ENCODE assay signal across 17 cellular contexts in the genomic region with DNA sequence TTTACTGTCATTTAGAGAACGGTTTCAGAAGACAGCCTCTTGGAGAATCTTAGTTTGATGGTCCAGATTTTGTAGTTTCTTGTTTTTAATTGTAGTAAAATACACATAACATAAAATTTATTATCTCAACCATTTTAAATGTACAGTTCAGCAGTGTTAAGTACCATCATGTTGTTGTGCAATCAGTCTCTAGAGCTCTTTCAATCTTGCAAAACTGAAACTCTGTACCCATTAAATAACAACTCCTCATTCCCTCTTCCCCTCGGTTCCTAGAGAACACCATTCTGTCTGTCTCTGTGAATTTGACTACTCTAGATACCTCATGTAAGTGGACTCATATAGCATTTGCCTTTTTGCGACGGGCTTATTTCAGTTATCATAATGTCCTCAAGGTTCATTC.
"Had no signal": no experiment of that assay in that cellular context is flagged by ENCODE, and none has a peak within 500 bp of the region (broad histone marks: within the 10 kb centered on the region; RNA-seq: fewer than 3 reads in every experiment).

No MANE protein-coding gene starts in this region.

- H3K27ac Mint-ChIP-seq: activated CD4-positive, alpha-beta T cell treated with anti-CD3 and anti-CD28 coated beads, Interleukin-2, amount 10 ng/mL, durations not matched to agents 24 days and 14 days; naive thymus-derived CD4-positive, alpha-beta T cell; stimulated activated naive CD8-positive, alpha-beta T cell treated with anti-CD3 and anti-CD28 coated beads, Interleukin-15, Interleukin-2, amounts not matched to agents 100 ng/mL and 50 ng/mL, for 24 hours had no signal

- DNase-seq: activated CD4-positive, alpha-beta T cell treated with anti-CD3 and anti-CD28 coated beads, Interleukin-2, amount 10 ng/mL, durations not matched to agents 24 days and 14 days; activated CD8-positive, alpha-beta memory T cell treated with anti-CD3 and anti-CD28 coated beads, Interleukin-2, amount 50 U/mL, for 4 hours; activated naive CD4-positive, alpha-beta T cell treated with anti-CD3 and anti-CD28 coated beads, Interleukin-2, amount 50 U/mL, for 16 hours; activated T-cell treated with anti-CD3 and anti-CD28 coated beads, Interleukin-2, amount 50 U/mL, for 4 hours; adrenal gland; cerebellar nuclear complex; cortex of kidney; heart right ventricle; immature natural killer cell; kidney glomerular epithelial cell; mesendoderm; naive thymus-derived CD4-positive, alpha-beta T cell; stimulated activated CD4-positive, alpha-beta T cell treated with anti-CD3 and anti-CD28 coated beads, Interleukin-2, amount 100 ng/mL, for 24 hours; T1000 had no signal

- ATAC-seq: activated T-cell treated with anti-CD3 and anti-CD28 coated beads, Interleukin-2, amount 50 U/mL, for 4 hours; esophagus mucosa; gastroesophageal sphincter; heart right ventricle; naive thymus-derived CD4-positive, alpha-beta T cell had no signal

- H3K4me3 Mint-ChIP-seq: activated CD4-positive, alpha-beta T cell treated with anti-CD3 and anti-CD28 coated beads, Interleukin-2, amount 10 ng/mL, durations not matched to agents 24 days and 14 days; activated T-cell treated with anti-CD3 and anti-CD28 coated beads, Interleukin-2, amount 50 U/mL, for 4 hours; immature natural killer cell; naive thymus-derived CD4-positive, alpha-beta T cell; stimulated activated naive CD8-positive, alpha-beta T cell treated with anti-CD3 and anti-CD28 coated beads, Interleukin-15, Interleukin-2, amounts not matched to agents 100 ng/mL and 50 ng/mL, for 24 hours had no signal
